In the genomic region with DNA sequence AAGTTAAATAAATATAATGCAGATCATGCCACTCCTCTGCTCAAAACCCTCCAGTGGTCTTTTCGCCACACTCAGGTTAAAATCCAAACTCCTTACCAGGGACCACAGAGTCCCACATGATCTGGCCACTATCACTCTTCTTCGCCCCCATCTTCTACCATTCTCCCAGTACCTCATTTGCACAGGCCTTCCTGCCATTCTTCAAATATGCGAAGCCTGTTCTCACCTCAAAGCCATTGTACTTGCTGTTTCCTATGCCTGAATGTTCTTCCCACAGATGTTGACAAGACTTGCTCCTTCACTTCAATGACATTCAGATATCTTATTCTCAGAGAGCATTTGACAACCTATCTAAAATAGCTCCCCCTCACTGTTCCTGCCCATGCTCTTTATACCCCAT, we compare ENCODE assay signal across 24 cellular contexts.
"Had no signal": no experiment of that assay in that cellular context is flagged by ENCODE, and none has a peak within 500 bp of the region (broad histone marks: within the 10 kb centered on the region; RNA-seq: fewer than 3 reads in every experiment).

No MANE protein-coding gene starts in this region.

- H3K36me3 ChIP-seq: prostate gland had no signal

- H3K4me3 Mint-ChIP-seq: activated CD4-positive, alpha-beta memory T cell treated with anti-CD3 and anti-CD28 coated beads for 36 hours; activated CD8-positive, alpha-beta memory T cell treated with anti-CD3 and anti-CD28 coated beads, Interleukin-2, amount 10 ng/mL, durations not matched to agents 7 days and 5 days; activated naive CD4-positive, alpha-beta T cell treated with anti-CD3 and anti-CD28 coated beads, Interleukin-2, amount 10 ng/mL, durations not matched to agents 7 days and 5 days; dendritic cell treated with granulocyte-macrophage colony-stimulating factor and Interleukin-4, amounts not matched to agents 40 ng/mL and 50 ng/mL, for 4 days; neural crest cell had no signal

- H3K9me3 Mint-ChIP-seq: activated CD4-positive, alpha-beta memory T cell treated with anti-CD3 and anti-CD28 coated beads for 36 hours; activated naive CD4-positive, alpha-beta T cell treated with anti-CD3 and anti-CD28 coated beads, Interleukin-2, amount 10 ng/mL, durations not matched to agents 7 days and 5 days; dendritic cell treated with granulocyte-macrophage colony-stimulating factor and Interleukin-4, amounts not matched to agents 40 ng/mL and 50 ng/mL, for 4 days; naive B cell; neural crest cell had no signal

- H3K4me3 ChIP-seq: body of pancreas, heart right ventricle, prostate gland, thyroid gland had no signal

- H3K4me1 ChIP-seq: body of pancreas, heart right ventricle, prostate gland, thyroid gland had no signal

- ATAC-seq: activated CD8-positive, alpha-beta memory T cell treated with anti-CD3 and anti-CD28 coated beads, Interleukin-2, amount 10 ng/mL, durations not matched to agents 7 days and 5 days; body of pancreas; heart right ventricle; left colon had no signal

- H3K27ac ChIP-seq: body of pancreas, heart right ventricle, prostate gland, thyroid gland had no signal

- H3K9me3 ChIP-seq: body of pancreas, heart right ventricle, prostate gland, thyroid gland had no signal

- H3K27me3 Mint-ChIP-seq: activated CD4-positive, alpha-beta memory T cell treated with anti-CD3 and anti-CD28 coated beads for 36 hours; activated CD8-positive, alpha-beta memory T cell treated with anti-CD3 and anti-CD28 coated beads, Interleukin-2, amount 10 ng/mL, durations not matched to agents 7 days and 5 days; activated naive CD4-positive, alpha-beta T cell treated with anti-CD3 and anti-CD28 coated beads, Interleukin-2, amount 10 ng/mL, durations not matched to agents 7 days and 5 days; dendritic cell treated with granulocyte-macrophage colony-stimulating factor and Interleukin-4, amounts not matched to agents 40 ng/mL and 50 ng/mL, for 4 days; naive B cell had no signal

- H3K27ac Mint-ChIP-seq: activated CD4-positive, alpha-beta memory T cell treated with anti-CD3 and anti-CD28 coated beads for 36 hours; activated CD8-positive, alpha-beta memory T cell treated with anti-CD3 and anti-CD28 coated beads, Interleukin-2, amount 10 ng/mL, durations not matched to agents 7 days and 5 days; activated naive CD4-positive, alpha-beta T cell treated with anti-CD3 and anti-CD28 coated beads, Interleukin-2, amount 10 ng/mL, durations not matched to agents 7 days and 5 days; dendritic cell treated with granulocyte-macrophage colony-stimulating factor and Interleukin-4, amounts not matched to agents 40 ng/mL and 50 ng/mL, for 4 days had no signal

- H3K4me1 Mint-ChIP-seq: neural crest cell had no signal

- H3K27me3 ChIP-seq: body of pancreas, heart right ventricle, thyroid gland had no signal

- FAIRE-seq: endometrium, keratinocyte had no signal

- DNase-seq: activated CD4-positive, alpha-beta memory T cell treated with anti-CD3 and anti-CD28 coated beads for 36 hours; activated CD4-positive, alpha-beta T cell treated with anti-CD3 and anti-CD28 coated beads for 48 hours; activated CD8-positive, alpha-beta memory T cell treated with anti-CD3 and anti-CD28 coated beads, Interleukin-2, amount 10 ng/mL, durations not matched to agents 7 days and 5 days; activated effector memory CD4-positive, alpha-beta T cell treated with anti-CD3 and anti-CD28 coated beads, Interleukin-2, amount 50 U/mL, for 16 hours; activated naive CD4-positive, alpha-beta T cell treated with anti-CD3 and anti-CD28 coated beads, Interleukin-2, amount 10 ng/mL, durations not matched to agents 7 days and 5 days; activated T-cell treated with anti-CD3 and anti-CD28 coated beads for 4 hours; anterior cingulate cortex; body of pancreas; caudate nucleus; effector CD4-positive, alpha-beta T cell; erythroblast; foreskin fibroblast; heart right ventricle; left colon; naive B cell; stimulated activated CD4-positive, alpha-beta T cell treated with anti-CD3 and anti-CD28 coated beads, Interleukin-2, amount 100 ng/mL, for 48 hours; stimulated activated naive CD4-positive, alpha-beta T cell treated with Interleukin-2 at 50 U/mL for 16 hours; substantia nigra; thyroid gland had no signal
